In genomic region chr15:32030795-32031194, GRCh38 we compare ENCODE assay signal across 8 cellular contexts. TPM values are rescaled to one million over a fixed set of nuclear protein-coding genes. Genes with fewer than 3 reads are reported as not detected.
DNase-seq lines count a peak whose midpoint lies in the region; ATAC-seq and TF ChIP-seq lines count a peak whose summit lies in the region.

No MANE protein-coding gene starts in this region.

- H2AFZ ChIP-seq in mammary epithelial cell (ENCODE audit: low read depth, low read length): peak overlapping the region; percentile 59

- no peak overlapping the region for H3K4ac ChIP-seq in mesendoderm (ENCODE audit: low read depth, low read length)

- intact Hi-C loops in mammary epithelial cell (cut with micrococcal nuclease): no loop called here
- intact Hi-C loops in vagina (cut with DNase I): no loop called here
- intact Hi-C loops in sciatic nerve (cut with DNase I): no loop called here

- no peak overlapping the region for H2AK5ac ChIP-seq in mesendoderm (ENCODE audit: low read length)

- peak overlapping the region; percentile 76 for H3K18ac ChIP-seq in mesendoderm (ENCODE audit: low read length)

- TF ChIP-seq POLR2A in vagina (IDR thresholded peaks at IDR 0.05): no peak

- no peak overlapping the region for H2BK120ac ChIP-seq in mesendoderm (ENCODE audit: low read depth, low read length)

- H3K9me3 ChIP-seq in mammary epithelial cell (replicated peaks; ENCODE audit: insufficient read depth, low read length): no peaks in the 10 kb centered on the region
- H3K9me3 ChIP-seq in vagina: no peaks in the 10 kb centered on the region

- no peak overlapping the region for H3K27ac Mint-ChIP-seq in activated naive CD4-positive, alpha-beta T cell treated with anti-CD3 and anti-CD28 coated beads, Interleukin-2, amount 10 ng/mL, durations not matched to agents 7 days and 5 days

- 11% methylated on average over 10 of the region's 21 CpGs for WGBS in mammary epithelial cell (ENCODE audit: low coverage, missing lambda C conversion rate)
- WGBS in mesendoderm (ENCODE audit: extremely low coverage, insufficient coverage, low lambda C conversion rate): no CpG with 5 or more reads among the region's 21 CpGs

- H3K4me1 ChIP-seq in mammary epithelial cell (ENCODE audit: insufficient read depth, low read length): no peaks in the 10 kb centered on the region
- H3K4me1 ChIP-seq in mesendoderm (ENCODE audit: control insufficient read depth, low read depth, low read length): no peaks in the 10 kb centered on the region
- H3K4me1 ChIP-seq in vagina: peaks cover 5% of the 10 kb centered on the region

- in situ Hi-C loops in mammary epithelial cell (cut with MboI; ENCODE audit: low sequenced_read_pairs in 2 of 2): no loop called here

- H3K23ac ChIP-seq in mesendoderm (ENCODE audit: low read length): no peak overlapping the region

- H3K27me3 Mint-ChIP-seq in activated naive CD4-positive, alpha-beta T cell treated with anti-CD3 and anti-CD28 coated beads, Interleukin-2, amount 10 ng/mL, durations not matched to agents 7 days and 5 days: peaks cover 57% of the 10 kb centered on the region

- dilution Hi-C loops in mammary epithelial cell (cut with HindIII; ENCODE audit: low sequenced_read_pairs): no loop called here

- H3K9ac ChIP-seq in mammary epithelial cell (ENCODE audit: insufficient read depth, low read length) (no peak overlapping the region), mesendoderm (ENCODE audit: low read length) (peak overlapping the region; percentile 79)

- no peaks in the 10 kb centered on the region for H4K20me1 ChIP-seq in mammary epithelial cell (ENCODE audit: insufficient read depth, low read length)

- H3K79me2 ChIP-seq in mammary epithelial cell (ENCODE audit: insufficient read depth, low read length) (no peaks in the 10 kb centered on the region), mesendoderm (ENCODE audit: control insufficient read depth, insufficient read depth, low read length) (no peaks in the 10 kb centered on the region)

- peak overlapping the region in 1 of 3 experiments; percentile 38 for H3K4me3 ChIP-seq in mammary epithelial cell (replicated peaks in 1 of 3; ENCODE audit: insufficient read depth in 1 of 3, low read depth in 2 of 3, low read length in 3 of 3)
- H3K4me3 ChIP-seq in mesendoderm (ENCODE audit: low read length): peak overlapping the region; percentile 76
- H3K4me3 ChIP-seq in vagina: peak overlapping the region; percentile 53 to 55

- peaks cover 7% of the 10 kb centered on the region for H3K27me3 ChIP-seq in mammary epithelial cell (ENCODE audit: insufficient read depth, low read length)
- H3K27me3 ChIP-seq in mesendoderm (ENCODE audit: insufficient read depth, low read length, poor library complexity): no peaks in the 10 kb centered on the region
- H3K27me3 ChIP-seq in vagina: no peaks in the 10 kb centered on the region

- peak overlapping the region; percentile 27 for H3K4me3 Mint-ChIP-seq in activated naive CD4-positive, alpha-beta T cell treated with anti-CD3 and anti-CD28 coated beads, Interleukin-2, amount 10 ng/mL, durations not matched to agents 7 days and 5 days

- no peak overlapping the region for H4K8ac ChIP-seq in mesendoderm (ENCODE audit: low read depth, low read length)

- TF ChIP-seq CTCF in mammary epithelial cell (conservative IDR thresholded peaks at IDR 0.05 in 1 of 2, IDR thresholded peaks at IDR 0.05 in 1 of 2; ENCODE audit: extremely low read depth in 1 of 2, insufficient read depth in 1 of 2, low read depth in 1 of 2, low read length in 2 of 2) (no peak), vagina (IDR thresholded peaks at IDR 0.05) (no peak)

- H2BK15ac ChIP-seq in mesendoderm (replicated peaks; ENCODE audit: low read depth): peak overlapping the region; percentile 57

- H3K4me1 Mint-ChIP-seq in activated naive CD4-positive, alpha-beta T cell treated with anti-CD3 and anti-CD28 coated beads, Interleukin-2, amount 10 ng/mL, durations not matched to agents 7 days and 5 days: peaks cover 5% of the 10 kb centered on the region

- CTCF ChIA-PET in activated naive CD4-positive, alpha-beta T cell treated with anti-CD3 and anti-CD28 coated beads, Interleukin-2, amount 10 ng/mL, durations not matched to agents 7 days and 5 days (lab: Charles Lee): interaction anchor here (1.4 kb wide), 1 partner anchor 53 kb away, joined by 4 read pairs; no protein-coding TSS in a partner anchor
- CTCF ChIA-PET in mammary epithelial cell (lab: Charles Lee; ENCODE audit: low non-redundant PET): no interaction called here

- H3K4me2 ChIP-seq in mammary epithelial cell (ENCODE audit: insufficient read depth, low read depth, low read length) (peak overlapping the region; percentile 76), mesendoderm (ENCODE audit: low read length) (peak overlapping the region; percentile 81)

- H2BK5ac ChIP-seq in mesendoderm (ENCODE audit: low read length): no peak overlapping the region

- no TSS peak for BruUV-seq in mammary epithelial cell (replicated peaks; lab: Mats Ljungman, UMichigan)

- H3K9me3 Mint-ChIP-seq in activated naive CD4-positive, alpha-beta T cell treated with anti-CD3 and anti-CD28 coated beads, Interleukin-2, amount 10 ng/mL, durations not matched to agents 7 days and 5 days: no peaks in the 10 kb centered on the region

- no peak for DNase-seq in activated naive CD4-positive, alpha-beta T cell treated with anti-CD3 and anti-CD28 coated beads, Interleukin-2, amount 10 ng/mL, durations not matched to agents 7 days and 5 days
- no peak for DNase-seq in activated naive CD4-positive, alpha-beta T cell treated with anti-CD3 and anti-CD28 coated beads, Interleukin-2, amount 50 U/mL, for 16 hours
- DNase-seq in mammary epithelial cell (no peak), mesendoderm (peak; percentile 52), vagina (ENCODE audit: extremely low spot score in 2 of 2) (no peak), sciatic nerve (ENCODE audit: low spot score) (no peak)

- no peaks in the 10 kb centered on the region for H3K79me1 ChIP-seq in mesendoderm (ENCODE audit: low read length)

- H3K27ac ChIP-seq in mammary epithelial cell (ENCODE audit: insufficient read depth, low read depth, low read length) (no peak overlapping the region), mesendoderm (ENCODE audit: low read depth, low read length) (no peak overlapping the region), vagina (no peak overlapping the region)

- H3K56ac ChIP-seq in mesendoderm (ENCODE audit: low read length): peak overlapping the region; percentile 93

- H3K36me3 ChIP-seq in mammary epithelial cell (ENCODE audit: insufficient read depth, low read length) (no peaks in the 10 kb centered on the region), mesendoderm (ENCODE audit: control insufficient read depth, insufficient read depth, low read length) (no peaks in the 10 kb centered on the region), vagina (no peaks in the 10 kb centered on the region)

- H3K36me3 Mint-ChIP-seq in activated naive CD4-positive, alpha-beta T cell treated with anti-CD3 and anti-CD28 coated beads, Interleukin-2, amount 10 ng/mL, durations not matched to agents 7 days and 5 days: no peaks in the 10 kb centered on the region

- H4K5ac ChIP-seq in mesendoderm (ENCODE audit: low read length): no peak overlapping the region

- ATAC-seq in HG03520 (IDR thresholded peaks at IDR 0.05; ENCODE audit: unreplicated experiment) (no peak), GM21619 (IDR thresholded peaks at IDR 0.05; ENCODE audit: unreplicated experiment) (no peak), sciatic nerve (no peak)

RNA-seq across cellular contexts. Expression of gene CHRNA7, which starts 0.5 kb away (rescaled TPM):
- total RNA-seq in mammary epithelial cell (under 1 TPM in 1 of 2 donors, not detected in 1; 0.50 TPM), vagina (10.1 TPM), sciatic nerve (1.5 TPM)
- 0.06 TPM for polyA plus RNA-seq in mammary epithelial cell
- polyA minus RNA-seq in mammary epithelial cell: not detected
- 3.0 TPM for polyA plus RNA-seq in mesendoderm (2013, experiment 1 of 2)
- polyA plus RNA-seq in mesendoderm (2013, experiment 2 of 2): 2.8 TPM
